In the genomic region with DNA sequence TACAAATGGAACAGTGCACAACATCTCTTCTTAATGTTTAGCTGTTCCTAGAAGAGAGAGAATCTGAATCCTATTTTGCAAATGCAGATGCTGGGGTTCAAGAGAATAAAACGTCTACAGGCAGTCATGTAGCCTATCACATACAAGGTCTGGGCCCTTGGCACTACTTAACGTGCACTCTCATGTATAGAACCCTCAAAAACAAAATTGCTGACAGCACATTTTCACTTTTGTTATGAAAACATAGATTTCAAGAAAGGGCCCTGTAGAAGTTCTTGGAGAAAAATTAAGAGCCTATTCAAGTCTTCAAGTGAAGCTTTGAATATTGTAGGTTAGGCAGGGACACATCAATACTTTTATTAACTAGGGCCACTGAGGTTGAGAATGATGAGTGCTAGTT, we compare ENCODE assay signal across 26 cellular contexts.
"Had no signal": no experiment of that assay in that cellular context is flagged by ENCODE, and none has a peak within 500 bp of the region (broad histone marks: within the 10 kb centered on the region; RNA-seq: fewer than 3 reads in every experiment).

No MANE protein-coding gene starts in this region.

- H3K4me2 ChIP-seq: PC-9 had no signal

- H3K9me3 ChIP-seq: adrenal gland had no signal

- H2AFZ ChIP-seq: PC-9 had no signal

- FAIRE-seq: bronchial epithelial cell, RCC 7860, TTC549 had no signal

- H3K36me3 ChIP-seq: adrenal gland had no signal

- H3K4me3 ChIP-seq: adrenal gland, PC-9, SK-N-MC had no signal

- ATAC-seq: activated CD8-positive, alpha-beta T cell treated with anti-CD3 and anti-CD28 coated beads for 36 hours; activated T-cell treated with anti-CD3 and anti-CD28 coated beads, Interleukin-2, amount 50 U/mL, for 72 hours had no signal

- H3K4me1 ChIP-seq: adrenal gland had no signal

- H3K27me3 ChIP-seq: adrenal gland had no signal

- H3K27ac ChIP-seq: adrenal gland, SK-N-MC had no signal

- DNase-seq: activated CD4-positive, alpha-beta T cell treated with anti-CD3 and anti-CD28 coated beads, Interleukin-2, amount 10 ng/mL, durations not matched to agents 24 days and 14 days; activated CD4-positive, alpha-beta T cell treated with anti-CD3 and anti-CD28 coated beads, Interleukin-2, amount 50 U/mL, for 4 hours; activated CD8-positive, alpha-beta T cell treated with anti-CD3 and anti-CD28 coated beads for 36 hours; activated gamma-delta T cell; activated naive CD4-positive, alpha-beta T cell treated with Interleukin-2 at 50 U/mL for 16 hours; activated naive CD8-positive, alpha-beta T cell treated with anti-CD3 and anti-CD28 coated beads, Interleukin-2, amount 10 ng/mL, durations not matched to agents 7 days and 5 days; activated T-cell treated with anti-CD3 and anti-CD28 coated beads, Interleukin-2, amount 50 U/mL, for 1 hour; activated T-cell treated with anti-CD3 and anti-CD28 coated beads, Interleukin-2, amount 50 U/mL, for 72 hours; adrenal gland; caudate nucleus; cerebellar nuclear complex; Karpas-422; NCI-H1048; NCI-H1105 treated with DMSO at 0.1 percent for 48 hours; NCI-H1436; NCI-H1694; NCI-H1930; NCI-H345; NCI-H524 treated with DMSO at 0.1 percent for 48 hours; NK-92 treated with Interleukin-12 subunit alpha and Interleukin-12 subunit beta, amount 100 ng/mL, for 24 hours; PC-9; Right ventricle myocardium superior had no signal
